Comparison of ENCODE assay signal across 11 cellular contexts in genomic region chr17:19724501-19725420, GRCh38. TPM values are rescaled to one million over a fixed set of nuclear protein-coding genes. Genes with fewer than 3 reads are reported as not detected.
DNase-seq lines count a peak whose midpoint lies in the region; ATAC-seq and TF ChIP-seq lines count a peak whose summit lies in the region.
"Had no signal": no experiment of that assay in that cellular context is flagged by ENCODE, and none has a peak within 500 bp of the region (broad histone marks: within the 10 kb centered on the region; RNA-seq: fewer than 3 reads in every experiment).

No MANE protein-coding gene starts in this region.

- H3K9me3 Mint-ChIP-seq in CD14-positive monocyte: peaks cover 0 to 2% (median 0%) of the 10 kb centered on the region in 7 donors
- H3K9me3 Mint-ChIP-seq in nephron progenitor cell: no peaks in the 10 kb centered on the region

- TF ChIP-seq EP300 in stomach (IDR thresholded peaks at IDR 0.05): no peak

- peak overlapping the region; percentile 28 for H3K27ac ChIP-seq in colonic mucosa
- H3K27ac ChIP-seq in stomach: peak overlapping the region; percentile 60 to 78 (median 69)

- intact Hi-C loops in CD14-positive monocyte (cut with micrococcal nuclease) (loop anchor here (5.0 to 10.0 kb wide), 2 partner anchors 38 to 80 kb away; partner anchors contain the start of gene ALDH3A2 (in 1 of the 2)), colonic mucosa (cut with DNase I) (no loop called here), stomach (cut with DNase I; ENCODE audit: low total_unique reads) (no loop called here)

- H3K4me1 Mint-ChIP-seq in CD14-positive monocyte (peaks cover 45% of the 10 kb centered on the region), nephron progenitor cell (peaks cover 21% of the 10 kb centered on the region)

- ATAC-seq in HG02884 (IDR thresholded peaks at IDR 0.05; ENCODE audit: unreplicated experiment): no peak
- no peak for ATAC-seq in GM21367 (IDR thresholded peaks at IDR 0.05; ENCODE audit: unreplicated experiment)

- H3K4me3 ChIP-seq in colonic mucosa (peak overlapping the region; percentile 30), stomach (peak overlapping the region; percentile 30 to 43 (median 38))

- H3K27ac Mint-ChIP-seq in CD14-positive monocyte (peak overlapping the region; percentile 92 to 98 (median 95)), nephron progenitor cell (peak overlapping the region; percentile 57)

- peaks cover 0 to 5% (median 0%) of the 10 kb centered on the region in 3 donors for H3K27me3 Mint-ChIP-seq in CD14-positive monocyte (ENCODE audit: low read depth in 3 of 3)
- H3K27me3 Mint-ChIP-seq in nephron progenitor cell (ENCODE audit: low read depth, poor library complexity): peaks cover 5% of the 10 kb centered on the region

- H3K4me1 ChIP-seq in colonic mucosa (peaks cover 17% of the 10 kb centered on the region), stomach (peaks cover 43 to 67% (median 54%) of the 10 kb centered on the region in 4 donors)

- H3K4me3 Mint-ChIP-seq in CD14-positive monocyte: peak overlapping the region; percentile 69 to 78
- no peak overlapping the region for H3K4me3 Mint-ChIP-seq in nephron progenitor cell

- H3K27me3 ChIP-seq in colonic mucosa: no peaks in the 10 kb centered on the region
- no peaks in the 10 kb centered on the region for H3K27me3 ChIP-seq in stomach

- DNase-seq in CD14-positive monocyte (ENCODE audit: low spot score) (peak; percentile 92), colonic mucosa (peak; percentile 76), nephron progenitor cell (no peak), stomach (peak; percentile 70), GM03348 (ENCODE audit: low spot score) (no peak)
- DNase-seq in activated CD4-positive, CD25-positive, alpha-beta regulatory T cell (lab: John Stamatoyannopoulos, UW): peak; percentile 12 to 31 (median 22)

- H3K9ac ChIP-seq in colonic mucosa (ENCODE audit: low read depth in 2 of 2, low read length in 2 of 2): peak overlapping the region; percentile 7 to 52

- TF ChIP-seq CTCF in CD14-positive monocyte (IDR thresholded peaks at IDR 0.05): no peak
- no peak for TF ChIP-seq CTCF in colonic mucosa (IDR thresholded peaks at IDR 0.05)
- no peak for TF ChIP-seq CTCF in nephron progenitor cell (IDR thresholded peaks at IDR 0.05)
- no peak for TF ChIP-seq CTCF in stomach (IDR thresholded peaks at IDR 0.05)

- no peak for TF ChIP-seq POLR2A in stomach (IDR thresholded peaks at IDR 0.05)

- no peaks in the 10 kb centered on the region for H3K36me3 ChIP-seq in colonic mucosa
- no peaks in the 10 kb centered on the region for H3K36me3 ChIP-seq in stomach

- H3K36me3 Mint-ChIP-seq in CD14-positive monocyte: peaks cover 0 to 6% of the 10 kb centered on the region in 2 donors
- H3K36me3 Mint-ChIP-seq in nephron progenitor cell (ENCODE audit: low read depth): no peaks in the 10 kb centered on the region

- H3K9me3 ChIP-seq in colonic mucosa: no peaks in the 10 kb centered on the region
- no peaks in the 10 kb centered on the region for H3K9me3 ChIP-seq in stomach

- WGBS in stomach, 5 donors: 28 to 67% (median 32%) methylated on average over 32 to 55 of the region's 55 CpGs

RNA-seq across cellular contexts. Expression of gene SLC47A2, which starts 8.4 kb away (rescaled TPM):
- not detected for polyA plus RNA-seq in CD14-positive monocyte
- total RNA-seq in colonic mucosa: under 1 TPM; 0.16 to 0.25 TPM
- not detected for total RNA-seq in stomach
- polyA plus RNA-seq in stomach: under 1 TPM in 1 of 3 donors, not detected in 2; 0.78 TPM
- total RNA-seq: Daoy, pulmonary artery endothelial cell, SK-MEL-5 had no signal

RNA-seq across cellular contexts. Expression of gene ALDH3A1, which starts 23.3 kb away (rescaled TPM):
- polyA plus RNA-seq in CD14-positive monocyte (not detected), stomach (100 to 1,000 TPM in 2 of 3 donors, 10 to 100 TPM in 1; 31.0 to 332 (median 102) TPM)
- total RNA-seq in colonic mucosa (1 to 10 TPM; 3.7 to 6.6 TPM), stomach (100 to 1,000 TPM in 3 of 5 donors, 10 to 100 TPM in 1, 1 to 10 TPM in 1; 5.8 to 689 (median 187) TPM)
- total RNA-seq: Daoy had no signal

Comparison
In these comparisons a context has a peak if more than half of its experiments do, and no peak if none do; other contexts are left out.
1. DNase-seq: peak in CD14-positive monocyte (single experiment), activated CD4-positive, CD25-positive, alpha-beta regulatory T cell (4 of 4), colonic mucosa (single experiment) and stomach (single experiment); none in nephron progenitor cell (single experiment) and GM03348 (single experiment).
2. intact Hi-C loops: an anchor here in CD14-positive monocyte (5.0 to 10.0 kb wide); none called in colonic mucosa and stomach.